1 cellular context compared by ENCODE assay signal in genomic region chr7:128846781-128847444, GRCh38.
A peak's percentile ranks its signal among the peaks of the same experiment; 100 is the strongest.
TF ChIP-seq lines count a peak whose summit lies in the region.

No MANE protein-coding gene starts in this region.

TF ChIP-seq in HepG2, 621 proteins besides CTCF, POLR2A, EP300 and RAD21:
- TF ChIP-seq CREB1 (IDR thresholded peaks at IDR 0.05) (peak; percentile 39; the same call in 1 of the 2 replicates), CREB1 (CRISPR knock-in tag; IDR thresholded peaks at IDR 0.05) (no peak), ZNF644 (CRISPR knock-in tag; IDR thresholded peaks at IDR 0.05; ENCODE audit: low read depth) (no peak), ZNF878 (CRISPR knock-in tag; IDR thresholded peaks at IDR 0.05) (no peak), ATF7 (IDR thresholded peaks at IDR 0.05) (peak; percentile 44), ATF7 (CRISPR knock-in tag; IDR thresholded peaks at IDR 0.05) (no peak)
TF ChIP-seq in HepG2: peak in this region for 2.
